12 cellular contexts compared by ENCODE assay signal in genomic region chr12:52522346-52523011, GRCh38. TPM values are rescaled to one million over a fixed set of nuclear protein-coding genes. Genes with fewer than 3 reads are reported as not detected.
A peak's percentile ranks its signal among the peaks of the same experiment; 100 is the strongest.
DNase-seq lines count a peak whose midpoint lies in the region; ATAC-seq and TF ChIP-seq lines count a peak whose summit lies in the region.
"Had no signal": no experiment of that assay in that cellular context is flagged by ENCODE, and none has a peak within 500 bp of the region (broad histone marks: within the 10 kb centered on the region; RNA-seq: fewer than 3 reads in every experiment).

No MANE protein-coding gene starts in this region.

- intact Hi-C loops in psoas muscle (cut with DNase I), result no loop called here

- no peaks in the 10 kb centered on the region for H3K36me3 Mint-ChIP-seq in activated T-cell treated with anti-CD3 and anti-CD28 coated beads, Interleukin-2, amount 50 U/mL, for 24 hours (ENCODE audit: low read depth)
- H3K36me3 Mint-ChIP-seq: naive thymus-derived CD8-positive, alpha-beta T cell had no signal

- no peaks in the 10 kb centered on the region for H4K20me1 ChIP-seq in GM23248 (ENCODE audit: insufficient read depth)

- H3K4me1 Mint-ChIP-seq in activated T-cell treated with anti-CD3 and anti-CD28 coated beads, Interleukin-2, amount 50 U/mL, for 24 hours (ENCODE audit: low read depth), result no peaks in the 10 kb centered on the region

- no peaks in the 10 kb centered on the region for H3K9me3 ChIP-seq in GM23248 (ENCODE audit: low read depth)
- no peaks in the 10 kb centered on the region for H3K9me3 ChIP-seq in psoas muscle
- H3K9me3 ChIP-seq: adrenal gland had no signal

- DNase-seq in GM23248 (peak; percentile 50), RWPE1 (ENCODE audit: low spot score) (peak; percentile 63), fibroblast of pulmonary artery (ENCODE audit: low read depth) (peak; percentile 12), psoas muscle (no peak), DMS 273 (lab: John Stamatoyannopoulos, UW; ENCODE audit: unreplicated experiment) (no peak)
- no peak for DNase-seq in activated CD4-positive, CD25-positive, alpha-beta regulatory T cell (lab: John Stamatoyannopoulos, UW)
- DNase-seq in activated T-cell treated with anti-CD3 and anti-CD28 coated beads, Interleukin-2, amount 50 U/mL, for 24 hours, result no peak
- DNase-seq: NCI-H1092 treated with DMSO at 0.1 percent for 48 hours; stimulated activated naive CD4-positive, alpha-beta T cell had no signal

- H3K9me2 ChIP-seq in GM23248 (ENCODE audit: insufficient read depth), result no peaks in the 10 kb centered on the region

- H3K27ac ChIP-seq in GM23248, result no peak overlapping the region
- H3K27ac ChIP-seq in RWPE1, result peak overlapping the region; percentile 100
- H3K27ac ChIP-seq in psoas muscle, result no peak overlapping the region
- H3K27ac ChIP-seq: adrenal gland had no signal

- no peak overlapping the region for H3K27ac Mint-ChIP-seq in activated T-cell treated with anti-CD3 and anti-CD28 coated beads, Interleukin-2, amount 50 U/mL, for 24 hours

- H3K27me3 ChIP-seq in GM23248 (replicated peaks; ENCODE audit: insufficient read depth), result peaks cover 33% of the 10 kb centered on the region
- peaks cover 0 to 14% (median 4%) of the 10 kb centered on the region in 3 donors for H3K27me3 ChIP-seq in psoas muscle (ENCODE audit: insufficient read depth in 3 of 3, low read length in 2 of 3)
- H3K27me3 ChIP-seq: adrenal gland had no signal

- H3K9ac ChIP-seq in GM23248, result no peak overlapping the region

- H3K27me3 Mint-ChIP-seq in activated T-cell treated with anti-CD3 and anti-CD28 coated beads, Interleukin-2, amount 50 U/mL, for 24 hours, result no peaks in the 10 kb centered on the region

- WGBS in GM23248 (ENCODE audit: low coverage in 1 of 2, low lambda C conversion rate in 2 of 2, missing lambda C conversion rate in 2 of 2), 2 experiments, result 24 to 33% methylated on average over 10 of the region's 10 CpGs
- WGBS in psoas muscle, 3 donors, result 31 to 46% (median 35%) methylated on average over 10 of the region's 10 CpGs

- no peak overlapping the region for H3K4me3 ChIP-seq in GM23248
- no peak overlapping the region for H3K4me3 ChIP-seq in fibroblast of pulmonary artery (replicated peaks; ENCODE audit: low read depth, low read length)
- no peak overlapping the region for H3K4me3 ChIP-seq in psoas muscle
- H3K4me3 ChIP-seq: adrenal gland had no signal

- in situ Hi-C loops in GM23248 (cut with MboI), result no loop called here

- no peak overlapping the region for H3K4me3 Mint-ChIP-seq in activated T-cell treated with anti-CD3 and anti-CD28 coated beads, Interleukin-2, amount 50 U/mL, for 24 hours

- peak in 3 of 4 donors; percentile 17 to 70 (median 53) for ATAC-seq in psoas muscle
- ATAC-seq in GM19351 (IDR thresholded peaks at IDR 0.05; ENCODE audit: unreplicated experiment), result no peak
- ATAC-seq: naive thymus-derived CD8-positive, alpha-beta T cell had no signal

- H3K36me3 ChIP-seq in GM23248 (ENCODE audit: low read depth) (no peaks in the 10 kb centered on the region), psoas muscle (ENCODE audit: insufficient read depth in 1 of 2, low read depth in 1 of 2) (no peaks in the 10 kb centered on the region)
- H3K36me3 ChIP-seq: adrenal gland had no signal

- H3K4me1 ChIP-seq in GM23248 (ENCODE audit: insufficient read depth) (no peaks in the 10 kb centered on the region), psoas muscle (no peaks in the 10 kb centered on the region)
- H3K4me1 ChIP-seq: adrenal gland had no signal

- POLR2A ChIA-PET in RWPE1 (lab: Yijun Ruan, JAX; ENCODE audit: low non-redundant PET), result no interaction called here

- H3K9me3 Mint-ChIP-seq in activated T-cell treated with anti-CD3 and anti-CD28 coated beads, Interleukin-2, amount 50 U/mL, for 24 hours, result no peaks in the 10 kb centered on the region
- H3K9me3 Mint-ChIP-seq: naive thymus-derived CD8-positive, alpha-beta T cell had no signal

- no peaks in the 10 kb centered on the region for H3F3A ChIP-seq in GM23248 (ENCODE audit: insufficient read depth)

- H2AFZ ChIP-seq in GM23248, result no peak overlapping the region

- H3K79me2 ChIP-seq in GM23248 (ENCODE audit: insufficient read depth), result no peaks in the 10 kb centered on the region

- H3K4me2 ChIP-seq in GM23248 (ENCODE audit: unreplicated experiment), result no peak overlapping the region

- TF ChIP-seq CTCF in RWPE1 (conservative IDR thresholded peaks at IDR 0.05; ENCODE audit: low read depth), result no peak
- TF ChIP-seq CTCF in fibroblast of pulmonary artery (IDR thresholded peaks at IDR 0.05; ENCODE audit: low read length, missing control alignments), result no peak
- no peak for TF ChIP-seq CTCF in psoas muscle (IDR thresholded peaks at IDR 0.05)

- CTCF ChIA-PET in RWPE1 (lab: Yijun Ruan, JAX), result interaction anchor here (0.6 to 5.3 kb wide), 8 partner anchors 12 to 497 kb away, joined by 3 to 38 read pairs (median 3); no protein-coding TSS in a partner anchor

RNA-seq across cellular contexts. Expression of gene KRT5, which starts 2.3 kb away (rescaled TPM):
- total RNA-seq in GM23248 (2014; rRNA removed; shearing (Covaris generic)), result not detected in 2 replicates
- polyA plus RNA-seq in GM23248 (2016; fragmentation: Nextera tagmentation; extraction: Ambion mirVana), result not detected in 2 replicates
- total RNA-seq in psoas muscle, result 1 to 10 TPM in 1 of 4 donors, under 1 TPM in 2, not detected in 1; 0.61 to 1.4 (median 0.85) TPM
- under 1 TPM; 0.21 to 0.86 (median 0.48) TPM for polyA plus RNA-seq in psoas muscle
- total RNA-seq: naive thymus-derived CD8-positive, alpha-beta T cell had no signal
- polyA plus RNA-seq: naive thymus-derived CD8-positive, alpha-beta T cell had no signal

RNA-seq across cellular contexts. Expression of gene KRT6A, which starts 29.4 kb away (rescaled TPM):
- total RNA-seq in GM23248 (2014; rRNA removed; shearing (Covaris generic)), result not detected in 2 replicates
- polyA plus RNA-seq in GM23248 (2016; fragmentation: Nextera tagmentation; extraction: Ambion mirVana), result not detected in 2 replicates
- total RNA-seq in psoas muscle, result 1 to 10 TPM in 2 of 4 donors, under 1 TPM in 1, not detected in 1; 0.53 to 1.4 (median 1.2) TPM
- under 1 TPM; 0.13 to 0.51 (median 0.35) TPM for polyA plus RNA-seq in psoas muscle
- total RNA-seq: naive thymus-derived CD8-positive, alpha-beta T cell had no signal
- polyA plus RNA-seq: naive thymus-derived CD8-positive, alpha-beta T cell had no signal

RNA-seq across cellular contexts. Expression of gene KRT71, which starts 30.5 kb away (rescaled TPM):
- total RNA-seq in GM23248 (2014; rRNA removed; shearing (Covaris generic)), result not detected in 2 replicates
- polyA plus RNA-seq in GM23248 (2016; fragmentation: Nextera tagmentation; extraction: Ambion mirVana), result not detected in 2 replicates
- not detected for total RNA-seq in psoas muscle
- not detected for polyA plus RNA-seq in psoas muscle
- total RNA-seq: adrenal gland; naive thymus-derived CD8-positive, alpha-beta T cell had no signal
- polyA plus RNA-seq: adrenal gland; naive thymus-derived CD8-positive, alpha-beta T cell had no signal

RNA-seq across cellular contexts. Expression of gene KRT6C, which starts 48.9 kb away (rescaled TPM):
- not detected in 2 replicates for total RNA-seq in GM23248 (2014; rRNA removed; shearing (Covaris generic))
- not detected in 2 replicates for polyA plus RNA-seq in GM23248 (2016; fragmentation: Nextera tagmentation; extraction: Ambion mirVana)
- under 1 TPM in 2 of 4 donors, not detected in 2; 0.21 to 0.24 TPM for total RNA-seq in psoas muscle
- under 1 TPM in 1 of 3 donors, not detected in 2; 0.04 TPM for polyA plus RNA-seq in psoas muscle
- total RNA-seq: naive thymus-derived CD8-positive, alpha-beta T cell had no signal
- polyA plus RNA-seq: naive thymus-derived CD8-positive, alpha-beta T cell had no signal

RNA-seq across cellular contexts. Expression of gene KRT74, which starts 51.2 kb away (rescaled TPM):
- total RNA-seq in GM23248 (2014; rRNA removed; shearing (Covaris generic)), result not detected in 2 replicates
- not detected in 2 replicates for polyA plus RNA-seq in GM23248 (2016; fragmentation: Nextera tagmentation; extraction: Ambion mirVana)
- not detected for total RNA-seq in psoas muscle
- not detected for polyA plus RNA-seq in psoas muscle
- total RNA-seq: adrenal gland had no signal
- polyA plus RNA-seq: adrenal gland; naive thymus-derived CD8-positive, alpha-beta T cell had no signal

Comparison
In these comparisons a context has a peak if more than half of its experiments do, and no peak if none do; other contexts are left out.
1. DNase-seq: peak in GM23248 (single experiment), RWPE1 (single experiment) and fibroblast of pulmonary artery (single experiment); none in psoas muscle (0 of 2), activated CD4-positive, CD25-positive, alpha-beta regulatory T cell (0 of 4), DMS 273 (single experiment) and activated T-cell treated with anti-CD3 and anti-CD28 coated beads, Interleukin-2, amount 50 U/mL, for 24 hours (single experiment).